8 cellular contexts compared by ENCODE assay signal in the genomic region with DNA sequence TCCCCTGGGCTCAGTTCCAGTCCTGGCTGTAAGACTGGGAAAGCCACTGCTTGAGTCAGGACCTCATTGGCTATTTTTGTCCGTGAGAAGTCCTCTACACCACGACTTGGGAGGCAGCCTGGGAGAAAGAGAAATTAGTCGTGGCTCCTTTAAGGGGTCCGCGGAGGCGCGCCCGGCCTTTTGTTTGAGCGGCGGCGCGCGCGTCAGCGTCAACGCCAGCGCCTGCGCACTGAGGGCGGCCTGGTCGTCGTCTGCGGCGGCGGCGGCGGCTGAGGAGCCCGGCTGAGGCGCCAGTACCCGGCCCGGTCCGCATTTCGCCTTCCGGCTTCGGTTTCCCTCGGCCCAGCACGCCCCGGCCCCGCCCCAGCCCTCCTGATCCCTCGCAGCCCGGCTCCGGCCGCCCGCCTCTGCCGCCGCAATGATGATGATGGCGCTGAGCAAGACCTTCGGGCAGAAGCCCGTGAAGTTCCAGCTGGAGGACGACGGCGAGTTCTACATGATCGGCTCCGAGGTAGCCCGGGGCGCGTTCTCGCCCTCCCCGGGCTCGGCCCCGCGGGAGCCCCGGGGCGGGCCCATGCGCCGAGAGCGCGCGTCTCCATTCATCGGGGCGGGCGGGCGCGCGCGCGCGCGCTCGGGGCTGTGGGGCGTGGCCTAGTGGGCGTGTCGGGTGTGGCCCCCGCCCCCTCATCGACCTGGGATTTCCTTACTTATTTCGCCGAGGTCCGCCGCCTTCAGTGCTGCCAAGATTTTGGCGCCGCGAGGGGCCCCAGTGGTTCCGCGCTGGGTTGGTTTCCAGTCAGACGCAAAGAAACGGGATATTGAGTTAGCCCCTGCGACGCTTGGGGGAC. TPM values are rescaled to one million over a fixed set of nuclear protein-coding genes. Genes with fewer than 3 reads are reported as not detected.
DNase-seq lines count a peak whose midpoint lies in the region; TF ChIP-seq lines count a peak whose summit lies in the region.

Gene SMARCB1 (plus strand): TSS at position 215 of the 848 bp plus-strand sequence. CDS start 204 bp downstream, at position 419.

- H2BK5ac ChIP-seq in trophoblast cell (ENCODE audit: low read depth, low read length, poor library complexity): peak within 1 kb of the TSS; percentile 99

- H3K79me1 ChIP-seq in trophoblast cell (ENCODE audit: low read length): peaks cover 12% of the 10 kb centered on the region

- peak within 1 kb of the TSS; percentile 100 for H3K9ac ChIP-seq in trophoblast cell (ENCODE audit: low read length)

- no peaks in the 10 kb centered on the region for H3K9me3 ChIP-seq in HEK293 (ENCODE audit: control insufficient read depth, insufficient read depth, low read depth, low read length)
- H3K9me3 ChIP-seq in cardiac muscle cell (ENCODE audit: low read depth): no peaks in the 10 kb centered on the region
- no peaks in the 10 kb centered on the region for H3K9me3 ChIP-seq in trophoblast cell (ENCODE audit: insufficient read depth, low read depth, low read length)
- no peaks in the 10 kb centered on the region for H3K9me3 ChIP-seq in tibial artery

- H2AFZ ChIP-seq in trophoblast cell (ENCODE audit: insufficient read depth, low read length, poor library complexity): peak within 1 kb of the TSS; percentile 98

- H3K4me3 ChIP-seq in HEK293 (ENCODE audit: low read depth, low read length) (peak within 1 kb of the TSS; percentile 85), cardiac muscle cell (peak within 1 kb of the TSS; percentile 79), trophoblast cell (ENCODE audit: low read depth, low read length) (peak within 1 kb of the TSS; percentile 95), tibial artery (peak within 1 kb of the TSS; percentile 76 to 93)

- no peak within 1 kb of the TSS for H3K23ac ChIP-seq in trophoblast cell (ENCODE audit: low read length)

- peak within 1 kb of the TSS; percentile 100 for H4K91ac ChIP-seq in trophoblast cell (ENCODE audit: low read depth, low read length)

- peak within 1 kb of the TSS; percentile 42 for H2BK12ac ChIP-seq in trophoblast cell (ENCODE audit: low read length)

- H3K27ac ChIP-seq in HEK293 (ENCODE audit: extremely low read depth, low read depth, low read length) (peak within 1 kb of the TSS; percentile 99), cardiac muscle cell (peak within 1 kb of the TSS; percentile 99), trophoblast cell (ENCODE audit: low read depth, low read length) (peak within 1 kb of the TSS; percentile 99), tibial artery (peak within 1 kb of the TSS; percentile 93 to 98)

- peaks cover 9% of the 10 kb centered on the region for H3K4me1 ChIP-seq in HEK293 (ENCODE audit: control insufficient read depth, insufficient read depth, low read length)
- H3K4me1 ChIP-seq in cardiac muscle cell (ENCODE audit: low read depth): peaks cover 29% of the 10 kb centered on the region
- H3K4me1 ChIP-seq in trophoblast cell (ENCODE audit: control insufficient read depth in 1 of 2, insufficient read depth in 2 of 2, low read length in 2 of 2): peaks cover 5% of the 10 kb centered on the region in 2 experiments
- peaks cover 0 to 37% (median 24%) of the 10 kb centered on the region in 4 donors for H3K4me1 ChIP-seq in tibial artery

- intact Hi-C loops in tibial artery (cut with DNase I; ENCODE audit: low total_unique reads): no loop called here

- peaks cover 11% of the 10 kb centered on the region for H3K79me2 ChIP-seq in trophoblast cell (ENCODE audit: control insufficient read depth, insufficient read depth, low read length, poor library complexity)

- POLR2A ChIA-PET in HEK293 (lab: Yijun Ruan, JAX): interaction anchor here (0.5 to 1.3 kb wide), 7 partner anchors 9 to 71 kb away, joined by 3 to 6 read pairs (median 4); partner anchors contain the start of gene SLC2A11

- H3K4me2 ChIP-seq in trophoblast cell (ENCODE audit: low read length): peak within 1 kb of the TSS; percentile 96

- peak within 1 kb of the TSS; percentile 98 for H2AK5ac ChIP-seq in trophoblast cell (ENCODE audit: low read length)

- DNase-seq in GM04503 (ENCODE audit: low read depth) (peak; percentile 77), NCI-H1048 (lab: John Stamatoyannopoulos, UW) (peak; percentile 81), SW480 (ENCODE audit: low spot score) (peak; percentile 82), cardiac muscle cell (ENCODE audit: low read depth in 1 of 2, low spot score in 1 of 2) (peak; percentile 94 to 97), trophoblast cell (peak; percentile 85 to 96), tibial artery (peak; percentile 94 to 97)
- DNase-seq in activated naive CD8-positive, alpha-beta T cell treated with anti-CD3 and anti-CD28 coated beads, Interleukin-2, amount 50 U/mL, for 16 hours (ENCODE audit: low read depth, low spot score): peak; percentile 72

- WGBS in trophoblast cell (ENCODE audit: extremely low coverage, insufficient coverage, insufficient read length): no CpG with 5 or more reads among the region's 97 CpGs

- H3K36me3 ChIP-seq in HEK293 (ENCODE audit: control insufficient read depth in 2 of 2, insufficient read depth in 1 of 2, low read length in 2 of 2) (peaks cover 4 to 16% of the 10 kb centered on the region in 2 experiments), cardiac muscle cell (peaks cover 5% of the 10 kb centered on the region), trophoblast cell (ENCODE audit: control insufficient read depth in 1 of 2, insufficient read depth in 2 of 2, low read length in 2 of 2) (peaks cover 7 to 8% of the 10 kb centered on the region in 2 experiments), tibial artery (peaks cover 3 to 6% (median 4%) of the 10 kb centered on the region in 3 donors)

- H4K12ac ChIP-seq in trophoblast cell (ENCODE audit: low read depth, low read length): peak within 1 kb of the TSS; percentile 100

- H3K18ac ChIP-seq in trophoblast cell (ENCODE audit: low read length): peak within 1 kb of the TSS; percentile 100

- no peaks in the 10 kb centered on the region for H3K27me3 ChIP-seq in cardiac muscle cell
- H3K27me3 ChIP-seq in trophoblast cell (ENCODE audit: insufficient read depth, low read length): no peaks in the 10 kb centered on the region
- no peaks in the 10 kb centered on the region for H3K27me3 ChIP-seq in tibial artery

- peak within 1 kb of the TSS; percentile 100 for H2BK120ac ChIP-seq in trophoblast cell (ENCODE audit: insufficient read depth, low read length, poor library complexity)

- H3K14ac ChIP-seq in trophoblast cell (ENCODE audit: low read length): peak within 1 kb of the TSS; percentile 100

- H4K8ac ChIP-seq in trophoblast cell (ENCODE audit: low read depth, low read length): peak within 1 kb of the TSS; percentile 100

- CTCF ChIA-PET in HEK293 (lab: Yijun Ruan, JAX): interaction anchor here (1.7 kb wide), 1 partner anchor 18 kb away, joined by 6 read pairs; no protein-coding TSS in a partner anchor

- TF ChIP-seq CTCF in HEK293 (tag by site-specific recombination; IDR thresholded peaks at IDR 0.05): no peak
- no peak for TF ChIP-seq CTCF in cardiac muscle cell (IDR thresholded peaks at IDR 0.05; ENCODE audit: low read depth, low read length)
- peak in 1 of 2 experiments; percentile 10 for TF ChIP-seq CTCF in tibial artery (IDR thresholded peaks at IDR 0.05)

- H3K4ac ChIP-seq in trophoblast cell (ENCODE audit: low read depth, low read length): peak within 1 kb of the TSS; percentile 99

TF ChIP-seq in HEK293, 187 proteins besides CTCF, POLR2A, EP300 and RAD21 (continues in another document):
- TF ChIP-seq ZNF449 (tag by site-specific recombination; IDR thresholded peaks at IDR 0.05) (no peak), ZNF248 (tag by site-specific recombination; IDR thresholded peaks at IDR 0.05) (no peak), ZNF488 (tag by site-specific recombination; IDR thresholded peaks at IDR 0.05) (no peak), ZNF670 (tag by site-specific recombination; IDR thresholded peaks at IDR 0.05; ENCODE audit: low read depth) (no peak), ZNF645 (tag by site-specific recombination; IDR thresholded peaks at IDR 0.05) (no peak), ZNF175 (tag by site-specific recombination; IDR thresholded peaks at IDR 0.05) (no peak), ZNF549 (tag by site-specific recombination; IDR thresholded peaks at IDR 0.05) (no peak), ZNF548 (tag by site-specific recombination; IDR thresholded peaks at IDR 0.05) (no peak), OVOL3 (tag by site-specific recombination; IDR thresholded peaks at IDR 0.05) (no peak), ZNF214 (tag by site-specific recombination; IDR thresholded peaks at IDR 0.05; ENCODE audit: borderline replicate concordance) (no peak)

RNA-seq across cellular contexts. Expression of gene SMARCB1, which starts in this region (rescaled TPM):
- 147 and 162 TPM in 2 replicates for total RNA-seq in cardiac muscle cell
- polyA plus RNA-seq in cardiac muscle cell: 170 and 175 TPM in 2 replicates
- 69.1 and 71.9 TPM in 2 replicates for polyA plus RNA-seq in trophoblast cell (2013)

Comparison
In these comparisons a context has a peak if more than half of its experiments do, and no peak if none do; other contexts are left out.
1. Peak in every context shown above with its lines: DNase-seq, H3K4me3 ChIP-seq and H3K27ac ChIP-seq.